ENCODE assay signal across 9 cellular contexts in genomic region chr17:68258890-68259435, GRCh38. TPM values are rescaled to one million over a fixed set of nuclear protein-coding genes. Genes with fewer than 3 reads are reported as not detected.
DNase-seq lines count a peak whose midpoint lies in the region; ATAC-seq, FAIRE-seq and TF ChIP-seq lines count a peak whose summit lies in the region.
"Not testable (repeated sequence)": the region's sequence is repeated elsewhere in the genome, so short reads cannot be mapped to it uniquely, and the experiment has no call there.
"Had no signal": no experiment of that assay in that cellular context is flagged by ENCODE, and none has a peak within 500 bp of the region (broad histone marks: within the 10 kb centered on the region; RNA-seq: fewer than 3 reads in every experiment).

No MANE protein-coding gene starts in this region.

- POLR2A ChIA-PET in GM10248 (lab: Yijun Ruan, JAX): not testable (repeated sequence)

- H3F3A ChIP-seq in GM23248 (ENCODE audit: insufficient read depth): not testable (repeated sequence)

- ATAC-seq in Right ventricle myocardium inferior: peak; percentile 91
- ATAC-seq in pancreas: peak; percentile 82 to 93 (median 89)

- intact Hi-C loops in activated naive CD4-positive, alpha-beta T cell treated with anti-CD3 and anti-CD28 coated beads for 36 hours (cut with micrococcal nuclease): loop anchor here (1.0 to 2.0 kb wide), 7 partner anchors 10 to 202 kb away; partner anchors contain the start of genes ARSG and SLC16A6
- intact Hi-C loops in Right ventricle myocardium inferior (cut with DNase I); pancreas (cut with DNase I); testis (cut with DNase I; ENCODE audit: low total_unique reads): not testable (repeated sequence)

- not testable (repeated sequence) for H3K27me3 Mint-ChIP-seq in activated naive CD4-positive, alpha-beta T cell treated with anti-CD3 and anti-CD28 coated beads for 36 hours (ENCODE audit: low read depth)

- H3K27ac ChIP-seq in GM23248, testis: not testable (repeated sequence)
- peak overlapping the region in 2 of 4 donors; percentile 49 to 50 for H3K27ac ChIP-seq in pancreas

- WGBS in GM23248 (ENCODE audit: low coverage in 1 of 2, low lambda C conversion rate in 2 of 2, missing lambda C conversion rate in 2 of 2), 2 experiments: 15 to 27% methylated on average over 16 to 20 of the region's 42 CpGs
- 9 to 22% methylated on average over 32 to 39 of the region's 42 CpGs for WGBS in pancreas, 2 donors
- 2 to 5% methylated on average over 8 to 32 of the region's 42 CpGs for WGBS in testis, 2 donors

- not testable (repeated sequence) for H3K9me2 ChIP-seq in GM23248 (ENCODE audit: insufficient read depth)

- H3K27me3 ChIP-seq in GM23248 (replicated peaks; ENCODE audit: insufficient read depth); pancreas; testis: not testable (repeated sequence)

- not testable (repeated sequence) for H3K4me1 ChIP-seq in GM23248 (ENCODE audit: insufficient read depth); pancreas; testis

- in situ Hi-C loops in GM23248 (cut with MboI): not testable (repeated sequence)

- not testable (repeated sequence) for H3K79me2 ChIP-seq in GM23248 (ENCODE audit: insufficient read depth)

- not testable (repeated sequence) for H3K9me3 ChIP-seq in GM23248 (ENCODE audit: low read depth); pancreas; testis

- DNase-seq in GM10248 (ENCODE audit: extremely low spot score) (peak; percentile 81), GM23248 (peak; percentile 27), HTR-8/SVneo (ENCODE audit: insufficient read length, low spot score) (peak; percentile 43), T-helper 1 cell (peak; percentile 52 to 90 (median 72)), Right ventricle myocardium inferior (ENCODE audit: missing footprints) (peak; percentile 80), pancreas (peak in 4 of 6 donors; percentile 54 to 82 (median 70)), testis (peak; percentile 47)
- peak; percentile 85 for DNase-seq in activated naive CD4-positive, alpha-beta T cell treated with anti-CD3 and anti-CD28 coated beads for 36 hours

- peak overlapping the region; percentile 92 for H3K27ac Mint-ChIP-seq in activated naive CD4-positive, alpha-beta T cell treated with anti-CD3 and anti-CD28 coated beads for 36 hours

- CTCF ChIA-PET in GM10248 (lab: Yijun Ruan, JAX): interaction anchor here (1.1 to 1.9 kb wide), 5 partner anchors 11 to 202 kb away, joined by 3 to 6 read pairs (median 4); partner anchors contain the start of genes AMZ2 and WIPI1
- CTCF ChIA-PET in activated naive CD4-positive, alpha-beta T cell treated with anti-CD3 and anti-CD28 coated beads for 36 hours (lab: Charles Lee): interaction anchor here (0.9 to 8.3 kb wide), 6 partner anchors 9 to 205 kb away, joined by 3 to 97 read pairs (median 4); no protein-coding TSS in a partner anchor

- TF ChIP-seq POLR2A in testis (IDR thresholded peaks at IDR 0.05): not testable (repeated sequence)

- FAIRE-seq in HTR-8/SVneo (lab: Jason Lieb, UNC): peak; percentile 96
- not testable (repeated sequence) for FAIRE-seq in pancreas (lab: Jason Lieb, UNC)

- H3K4me3 ChIP-seq in GM23248: peak overlapping the region; percentile 29
- H3K4me3 ChIP-seq in pancreas: peak overlapping the region in 1 of 4 donors; percentile 13
- H3K4me3 ChIP-seq in testis: peak overlapping the region; percentile 15 to 35

- H3K36me3 ChIP-seq in GM23248 (ENCODE audit: low read depth); pancreas; testis (ENCODE audit: low read depth, missing control alignments): not testable (repeated sequence)

- not testable (repeated sequence) for H4K20me1 ChIP-seq in GM23248 (ENCODE audit: insufficient read depth)

- H3K9me3 Mint-ChIP-seq in activated naive CD4-positive, alpha-beta T cell treated with anti-CD3 and anti-CD28 coated beads for 36 hours: not testable (repeated sequence)

- H3K4me1 Mint-ChIP-seq in activated naive CD4-positive, alpha-beta T cell treated with anti-CD3 and anti-CD28 coated beads for 36 hours (ENCODE audit: low read depth): peaks cover 68% of the 10 kb centered on the region

- not testable (repeated sequence) for H3K4me2 ChIP-seq in GM23248 (ENCODE audit: unreplicated experiment)

- H3K4me3 Mint-ChIP-seq in activated naive CD4-positive, alpha-beta T cell treated with anti-CD3 and anti-CD28 coated beads for 36 hours: peak overlapping the region; percentile 71

- peak overlapping the region; percentile 69 for H2AFZ ChIP-seq in GM23248

- TF ChIP-seq CTCF in GM10248 (IDR thresholded peaks at IDR 0.05; ENCODE audit: control extremely low read depth, extremely low read depth, low read depth, missing control alignments); pancreas (IDR thresholded peaks at IDR 0.05); testis (IDR thresholded peaks at IDR 0.05): not testable (repeated sequence)

- peak overlapping the region; percentile 43 for H3K9ac ChIP-seq in GM23248

- H3K36me3 Mint-ChIP-seq in activated naive CD4-positive, alpha-beta T cell treated with anti-CD3 and anti-CD28 coated beads for 36 hours (ENCODE audit: low read depth): peaks cover 33% of the 10 kb centered on the region

RNA-seq across cellular contexts. Expression of gene AMZ2, which starts 11.1 kb away (rescaled TPM):
- 81.6 and 96.7 TPM in 2 replicates for total RNA-seq in GM23248 (2014; rRNA removed; shearing (Covaris generic))
- polyA plus RNA-seq in GM23248 (2016; fragmentation: Nextera tagmentation; extraction: Ambion mirVana) (117 and 120 TPM in 2 replicates), pancreas (10 to 100 TPM; 27.7 to 46.0 TPM), testis (ENCODE audit: insufficient read depth, low read depth, low replicate concordance) (457 TPM)
- total RNA-seq in activated naive CD4-positive, alpha-beta T cell treated with anti-CD3 and anti-CD28 coated beads for 36 hours: 100 to 1,000 TPM; 190 to 195 TPM
- total RNA-seq in Right ventricle myocardium inferior (89.8 TPM), pancreas (10 to 100 TPM; 21.2 to 34.1 (median 28.2) TPM), testis (100 to 1,000 TPM; 143 to 201 TPM)

RNA-seq across cellular contexts. Expression of gene SLC16A6, which starts 32.0 kb away (rescaled TPM):
- 0.13 and 0.32 TPM in 2 replicates for total RNA-seq in GM23248 (2014; rRNA removed; shearing (Covaris generic))
- 0.16 and 0.30 TPM in 2 replicates for polyA plus RNA-seq in GM23248 (2016; fragmentation: Nextera tagmentation; extraction: Ambion mirVana)
- total RNA-seq in activated naive CD4-positive, alpha-beta T cell treated with anti-CD3 and anti-CD28 coated beads for 36 hours: 1 to 10 TPM in 1 of 2 experiments, under 1 TPM in 1; 0.96 to 1.1 TPM
- total RNA-seq in Right ventricle myocardium inferior: 0.16 TPM
- 1 to 10 TPM in 1 of 6 donors, under 1 TPM in 5; 0.08 to 1.0 (median 0.17) TPM for total RNA-seq in pancreas
- under 1 TPM; 0.02 to 0.08 TPM for polyA plus RNA-seq in pancreas
- total RNA-seq in testis: 1 to 10 TPM; 1.5 to 1.9 TPM
- polyA plus RNA-seq in testis (ENCODE audit: insufficient read depth, low read depth, low replicate concordance): 2.2 TPM
- polyA plus RNA-seq: SK-N-SH had no signal

RNA-seq across cellular contexts. Expression of gene ARSG, which starts 32.3 kb away (rescaled TPM):
- total RNA-seq in GM23248 (2014; rRNA removed; shearing (Covaris generic)): 2.8 and 9.1 TPM in 2 replicates
- polyA plus RNA-seq in GM23248 (2016; fragmentation: Nextera tagmentation; extraction: Ambion mirVana): 5.0 and 5.6 TPM in 2 replicates
- 10 to 100 TPM in 1 of 2 experiments, 1 to 10 TPM in 1; 9.0 to 10.5 TPM for total RNA-seq in activated naive CD4-positive, alpha-beta T cell treated with anti-CD3 and anti-CD28 coated beads for 36 hours
- total RNA-seq in Right ventricle myocardium inferior: 2.2 TPM
- total RNA-seq in pancreas: 1 to 10 TPM in 4 of 6 donors, under 1 TPM in 2; 0.46 to 2.5 (median 1.4) TPM
- polyA plus RNA-seq in pancreas: 1 to 10 TPM in 1 of 2 donors, under 1 TPM in 1; 0.53 to 1.8 TPM
- 10 to 100 TPM; 12.5 to 16.9 TPM for total RNA-seq in testis
- polyA plus RNA-seq in testis (ENCODE audit: insufficient read depth, low read depth, low replicate concordance): 7.4 TPM

Comparison
In these comparisons a context has a peak if more than half of its experiments do, and no peak if none do; other contexts are left out.
1. DNase-seq: peak in every context shown above with its lines; median percentile 85 in activated naive CD4-positive, alpha-beta T cell treated with anti-CD3 and anti-CD28 coated beads for 36 hours; 81 in GM10248; 80 in Right ventricle myocardium inferior; 72 in T-helper 1 cell; 70 in pancreas; 47 in testis; 43 in HTR-8/SVneo; 27 in GM23248.